ENCODE assay signal across 8 cellular contexts in genomic region chr17:29178750-29179231, GRCh38. TPM values are rescaled to one million over a fixed set of nuclear protein-coding genes. Genes with fewer than 3 reads are reported as not detected.
DNase-seq lines count a peak whose midpoint lies in the region; ATAC-seq and TF ChIP-seq lines count a peak whose summit lies in the region.

No MANE protein-coding gene starts in this region.

- H3K4me1 ChIP-seq in colonic mucosa = peaks cover 6% of the 10 kb centered on the region
- H3K4me1 ChIP-seq in mucosa of stomach (ENCODE audit: control insufficient read depth, insufficient read depth, low read length) = peaks cover 48% of the 10 kb centered on the region

- no peaks in the 10 kb centered on the region for H3K36me3 ChIP-seq in colonic mucosa
- H3K36me3 ChIP-seq in mucosa of stomach (ENCODE audit: control insufficient read depth, insufficient read depth, low read length) = no peaks in the 10 kb centered on the region

- TF ChIP-seq CTCF in colonic mucosa (IDR thresholded peaks at IDR 0.05) = no peak

- POLR2A ChIA-PET in HEK293T (lab: Yijun Ruan, JAX) = interaction anchor here (1.0 to 6.6 kb wide), 4 partner anchors 17 to 34 kb away, joined by 3 to 60 read pairs (median 11); no protein-coding TSS in a partner anchor

- no peaks in the 10 kb centered on the region for H3K27me3 ChIP-seq in colonic mucosa
- H3K27me3 ChIP-seq in mucosa of stomach (ENCODE audit: control insufficient read depth, insufficient read depth, low read length) = no peaks in the 10 kb centered on the region

- peaks cover 35% of the 10 kb centered on the region for H3K4me1 Mint-ChIP-seq in stimulated activated naive CD8-positive, alpha-beta T cell treated with anti-CD3 and anti-CD28 coated beads, Interleukin-15, Interleukin-2, amounts not matched to agents 100 ng/mL and 50 ng/mL, for 24 hours (ENCODE audit: low read depth)

- CTCF ChIA-PET in HEK293T (lab: Yijun Ruan, JAX) = interaction anchor here (0.6 to 2.2 kb wide), 5 partner anchors 11 to 95 kb away, joined by 5 to 14 read pairs (median 10); no protein-coding TSS in a partner anchor

- peak overlapping the region; percentile 51 for H3K4me3 Mint-ChIP-seq in stimulated activated naive CD8-positive, alpha-beta T cell treated with anti-CD3 and anti-CD28 coated beads, Interleukin-15, Interleukin-2, amounts not matched to agents 100 ng/mL and 50 ng/mL, for 24 hours

- ATAC-seq in stimulated activated naive CD8-positive, alpha-beta T cell treated with anti-CD3 and anti-CD28 coated beads, Interleukin-15, Interleukin-2, amounts not matched to agents 100 U/mL and 50 U/mL, for 24 hours = no peak
- no peak for ATAC-seq in HG03457 (IDR thresholded peaks at IDR 0.05; ENCODE audit: unreplicated experiment)
- ATAC-seq in HG02981 (IDR thresholded peaks at IDR 0.05; ENCODE audit: unreplicated experiment) = no peak

- H3K9me3 ChIP-seq in colonic mucosa (no peaks in the 10 kb centered on the region), mucosa of stomach (ENCODE audit: control insufficient read depth, low read length) (no peaks in the 10 kb centered on the region)

- no peaks in the 10 kb centered on the region for H3K36me3 Mint-ChIP-seq in stimulated activated naive CD8-positive, alpha-beta T cell treated with anti-CD3 and anti-CD28 coated beads, Interleukin-15, Interleukin-2, amounts not matched to agents 100 ng/mL and 50 ng/mL, for 24 hours (ENCODE audit: low read depth)

- intact Hi-C loops in colonic mucosa (cut with DNase I) = no loop called here

- DNase-seq in stimulated activated naive CD8-positive, alpha-beta T cell treated with anti-CD3 and anti-CD28 coated beads, Interleukin-15, Interleukin-2, amounts not matched to agents 100 U/mL and 50 U/mL, for 24 hours = no peak
- DNase-seq in colonic mucosa (peak; percentile 56), kidney glomerular epithelial cell (lab: John Stamatoyannopoulos, UW) (no peak), HEK293T (ENCODE audit: extremely low spot score) (no peak)

- H3K27me3 Mint-ChIP-seq in stimulated activated naive CD8-positive, alpha-beta T cell treated with anti-CD3 and anti-CD28 coated beads, Interleukin-15, Interleukin-2, amounts not matched to agents 100 ng/mL and 50 ng/mL, for 24 hours = peaks cover 7% of the 10 kb centered on the region

- H3K27ac Mint-ChIP-seq in stimulated activated naive CD8-positive, alpha-beta T cell treated with anti-CD3 and anti-CD28 coated beads, Interleukin-15, Interleukin-2, amounts not matched to agents 100 ng/mL and 50 ng/mL, for 24 hours = no peak overlapping the region

- H3K4me3 ChIP-seq in colonic mucosa (peak overlapping the region; percentile 60), mucosa of stomach (ENCODE audit: low read length) (peak overlapping the region; percentile 18)

- no peaks in the 10 kb centered on the region for H3K9me3 Mint-ChIP-seq in stimulated activated naive CD8-positive, alpha-beta T cell treated with anti-CD3 and anti-CD28 coated beads, Interleukin-15, Interleukin-2, amounts not matched to agents 100 ng/mL and 50 ng/mL, for 24 hours

- H3K27ac ChIP-seq in colonic mucosa = peak overlapping the region; percentile 94

- H3K9ac ChIP-seq in colonic mucosa (ENCODE audit: low read depth in 2 of 2, low read length in 2 of 2) = peak overlapping the region; percentile 59 to 96
- H3K9ac ChIP-seq in mucosa of stomach (ENCODE audit: low read length) = peak overlapping the region; percentile 84

TF ChIP-seq in HEK293T, 16 proteins besides CTCF, POLR2A, EP300 and RAD21:
- TF ChIP-seq L3MBTL2 (conservative IDR thresholded peaks at IDR 0.05) (no peak), BHLHE40 (IDR thresholded peaks at IDR 0.05; ENCODE audit: borderline replicate concordance) (no peak), ARNT (IDR thresholded peaks at IDR 0.05) (no peak), SUZ12 (IDR thresholded peaks at IDR 0.05) (no peak), SP1 (IDR thresholded peaks at IDR 0.05) (no peak), FOXM1 (IDR thresholded peaks at IDR 0.05; ENCODE audit: borderline replicate concordance) (no peak), FOXA1 (IDR thresholded peaks at IDR 0.05) (no peak), FOXK2 (IDR thresholded peaks at IDR 0.05) (no peak), HDGF (IDR thresholded peaks at IDR 0.05; ENCODE audit: borderline replicate concordance) (no peak)

RNA-seq across cellular contexts. Expression of gene MYO18A, which starts 1.4 kb away (rescaled TPM):
- total RNA-seq in colonic mucosa = 100 to 1,000 TPM in 1 of 2 donors, 10 to 100 TPM in 1; 63.3 to 112 TPM
